Comparison of ENCODE assay signal across 17 cellular contexts in genomic region chr1:77037990-77038389, GRCh38.
"Had no signal": no experiment of that assay in that cellular context is flagged by ENCODE, and none has a peak within 500 bp of the region (broad histone marks: within the 10 kb centered on the region; RNA-seq: fewer than 3 reads in every experiment).

No MANE protein-coding gene starts in this region.

- H3K27me3 ChIP-seq: cardiac muscle cell, heart left ventricle, left lung, neural progenitor cell, ovary, spleen, tibial artery had no signal

- H3K27ac Mint-ChIP-seq: activated T-cell treated with anti-CD3 and anti-CD28 coated beads, Interleukin-2, amount 50 U/mL, for 72 hours had no signal

- ATAC-seq: activated T-cell treated with anti-CD3 and anti-CD28 coated beads, Interleukin-2, amount 50 U/mL, for 72 hours; heart left ventricle; left lung; psoas muscle; sciatic nerve had no signal

- H2AFZ ChIP-seq: neural progenitor cell had no signal

- H3K4me3 ChIP-seq: cardiac muscle cell, heart left ventricle, left lung, neural progenitor cell, ovary, psoas muscle, spleen, tibial artery had no signal

- H3K9me3 Mint-ChIP-seq: neural progenitor cell had no signal

- H3K9ac ChIP-seq: neural progenitor cell had no signal

- DNase-seq: activated CD4-positive, alpha-beta T cell treated with anti-CD3 and anti-CD28 coated beads, Interleukin-2, amount 50 U/mL, for 4 hours; activated CD4-positive, CD25-positive, alpha-beta regulatory T cell treated with anti-CD3 and anti-CD28 coated beads, Interleukin-2, amount 50 U/mL, for 72 hours; activated effector memory CD4-positive, alpha-beta T cell treated with anti-CD3 and anti-CD28 coated beads, Interleukin-2, amount 50 U/mL, for 16 hours; activated naive CD4-positive, alpha-beta T cell treated with anti-CD3 and anti-CD28 coated beads, Interleukin-2, amount 50 U/mL, for 16 hours; activated T-cell treated with anti-CD3 and anti-CD28 coated beads, Interleukin-2, amount 50 U/mL, for 72 hours; heart left ventricle; left lung; midbrain; ovary; psoas muscle; spleen; stimulated activated CD8-positive, alpha-beta memory T cell treated with anti-CD3 and anti-CD28 coated beads, Interleukin-4, amount 100 ng/mL, for 48 hours; stimulated activated naive CD4-positive, alpha-beta T cell; tibial artery had no signal

- H3K4me1 ChIP-seq: heart left ventricle, left lung, psoas muscle, spleen, tibial artery had no signal

- H3K36me3 ChIP-seq: cardiac muscle cell, heart left ventricle, left lung, neural progenitor cell, ovary, spleen, tibial artery had no signal

- H3K27ac ChIP-seq: cardiac muscle cell, heart left ventricle, left lung, neural progenitor cell, ovary, psoas muscle, spleen, tibial artery had no signal

- H3K4me2 ChIP-seq: neural progenitor cell had no signal

- H3K4me3 Mint-ChIP-seq: activated T-cell treated with anti-CD3 and anti-CD28 coated beads, Interleukin-2, amount 50 U/mL, for 72 hours; neural progenitor cell had no signal

- H3K9me3 ChIP-seq: ovary, tibial artery had no signal
